ENCODE assay signal across 13 cellular contexts in the genomic region with DNA sequence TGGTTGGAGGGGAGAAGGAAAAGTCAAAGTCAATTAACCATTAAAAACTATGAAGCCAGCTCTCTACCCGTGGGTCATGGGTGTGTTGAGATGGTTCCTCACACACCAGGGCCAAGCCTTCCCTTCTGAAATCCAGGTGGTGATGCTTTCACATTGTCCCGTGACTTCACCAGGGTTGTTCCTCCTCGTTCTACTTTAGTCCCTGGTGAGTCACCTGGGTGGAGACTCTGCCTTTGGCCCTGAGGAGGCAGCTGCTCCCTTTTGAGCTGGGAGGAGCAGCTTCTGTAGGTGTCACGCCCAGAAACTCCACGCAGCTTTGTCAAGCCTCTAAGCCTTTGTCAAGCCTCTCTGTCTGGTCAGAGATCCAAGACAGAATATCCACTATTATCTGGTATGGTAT.
DNase-seq lines count a peak whose midpoint lies in the region; ATAC-seq, FAIRE-seq and TF ChIP-seq lines count a peak whose summit lies in the region.
"Had no signal": no experiment of that assay in that cellular context is flagged by ENCODE, and none has a peak within 500 bp of the region (broad histone marks: within the 10 kb centered on the region; RNA-seq: fewer than 3 reads in every experiment).

No MANE protein-coding gene starts in this region.

- no peaks in the 10 kb centered on the region for H3K36me3 ChIP-seq in OCI-LY3 (replicated peaks; ENCODE audit: low read depth, low read length)
- no peaks in the 10 kb centered on the region for H3K36me3 ChIP-seq in mucosa of descending colon (ENCODE audit: low read depth)
- H3K36me3 ChIP-seq: ovary, tibial artery had no signal

- no peaks in the 10 kb centered on the region for H3K27me3 ChIP-seq in OCI-LY3 (ENCODE audit: low read depth, low read length)
- H3K27me3 ChIP-seq: ovary, tibial artery had no signal

- peak overlapping the region; percentile 71 for H3K4me2 ChIP-seq in OCI-LY3 (ENCODE audit: low read length)

- 0 out of 2 replicates have a peak overlapping the region, but pooled peaks have one; percentile 16 for H2AFZ ChIP-seq in OCI-LY3 (ENCODE audit: low read depth, low read length)

- H3K4me1 ChIP-seq in OCI-LY3 (ENCODE audit: low read length) (peaks cover 79% of the 10 kb centered on the region), mucosa of descending colon (ENCODE audit: low read depth) (no peaks in the 10 kb centered on the region)
- H3K4me1 ChIP-seq: tibial artery had no signal

- peak overlapping the region; percentile 69 for H3K9ac ChIP-seq in OCI-LY3 (ENCODE audit: low read length)

- FAIRE-seq in GM18507 (lab: Jason Lieb, UNC): peak; percentile 48
- FAIRE-seq: astrocyte, endometrium had no signal

- peak overlapping the region; percentile 92 for H3K27ac ChIP-seq in OCI-LY3 (ENCODE audit: low read length)
- H3K27ac ChIP-seq: ovary, tibial artery had no signal

- H3K36me3 Mint-ChIP-seq in mesothelial cell of epicardium: no peaks in the 10 kb centered on the region

- no peaks in the 10 kb centered on the region for H3K9me3 ChIP-seq in OCI-LY3 (ENCODE audit: insufficient read depth, low read length)
- no peaks in the 10 kb centered on the region for H3K9me3 ChIP-seq in mucosa of descending colon
- H3K9me3 ChIP-seq: ovary, tibial artery had no signal

- DNase-seq in GM18507 (ENCODE audit: extremely low spot score, insufficient read length, low read depth) (no peak), mucosa of descending colon (peak; percentile 59 to 72 (median 65)), MV-4-11 (lab: John Stamatoyannopoulos, UW) (no peak), mesothelial cell of epicardium (ENCODE audit: low spot score in 2 of 2, unreplicated experiment in 2 of 2) (no peak)
- no peak for DNase-seq in stimulated activated naive CD4-positive, alpha-beta T cell (lab: John Stamatoyannopoulos, UW)
- DNase-seq: ovary, tibial artery had no signal

- no peaks in the 10 kb centered on the region for H3K4me1 Mint-ChIP-seq in mesothelial cell of epicardium

- H4K20me1 ChIP-seq in OCI-LY3 (ENCODE audit: insufficient read depth, low read length): no peaks in the 10 kb centered on the region

- H3K27me3 Mint-ChIP-seq in mesothelial cell of epicardium (ENCODE audit: low read depth): no peaks in the 10 kb centered on the region

- peak overlapping the region; percentile 50 for H3K4me3 ChIP-seq in OCI-LY3 (ENCODE audit: low read length)
- H3K4me3 ChIP-seq in mucosa of descending colon: no peak overlapping the region
- H3K4me3 ChIP-seq: ovary, tibial artery had no signal

- ATAC-seq in HG02759 (IDR thresholded peaks at IDR 0.05; ENCODE audit: unreplicated experiment) (peak; percentile 49), mucosa of descending colon (peak; percentile 99), HG03095 (IDR thresholded peaks at IDR 0.05; ENCODE audit: unreplicated experiment) (no peak)

- intact Hi-C loops in mucosa of descending colon (cut with DNase I, micrococcal nuclease): no loop called here

- H3K9me3 Mint-ChIP-seq in mesothelial cell of epicardium: no peaks in the 10 kb centered on the region

- TF ChIP-seq CTCF in OCI-LY3 (IDR thresholded peaks at IDR 0.05; ENCODE audit: low read depth, low read length) (no peak), mucosa of descending colon (IDR thresholded peaks at IDR 0.05) (no peak), mesothelial cell of epicardium (IDR thresholded peaks at IDR 0.05; ENCODE audit: unreplicated experiment) (no peak)

- H3K27ac Mint-ChIP-seq in mesothelial cell of epicardium: no peak overlapping the region
- H3K27ac Mint-ChIP-seq: T-helper 1 cell treated with Interleukin-12 subunit alpha and Interleukin-12 subunit beta and Interleukin-4 antibody, amounts not matched to agents 30 μg/mL and 1 μg/mL, for 36 hours had no signal

- H3K79me2 ChIP-seq in OCI-LY3 (ENCODE audit: low read length): no peaks in the 10 kb centered on the region

- no peak overlapping the region for H3K4me3 Mint-ChIP-seq in mesothelial cell of epicardium
- H3K4me3 Mint-ChIP-seq: T-helper 1 cell treated with Interleukin-12 subunit alpha and Interleukin-12 subunit beta and Interleukin-4 antibody, amounts not matched to agents 30 μg/mL and 1 μg/mL, for 36 hours had no signal

Comparison
In these comparisons a context has a peak if more than half of its experiments do, and no peak if none do; other contexts are left out.
1. DNase-seq: peak in mucosa of descending colon (3 of 3); none in GM18507 (single experiment), MV-4-11 (single experiment), stimulated activated naive CD4-positive, alpha-beta T cell (0 of 6) and mesothelial cell of epicardium (0 of 2).